20 cellular contexts compared by ENCODE assay signal in the genomic region with DNA sequence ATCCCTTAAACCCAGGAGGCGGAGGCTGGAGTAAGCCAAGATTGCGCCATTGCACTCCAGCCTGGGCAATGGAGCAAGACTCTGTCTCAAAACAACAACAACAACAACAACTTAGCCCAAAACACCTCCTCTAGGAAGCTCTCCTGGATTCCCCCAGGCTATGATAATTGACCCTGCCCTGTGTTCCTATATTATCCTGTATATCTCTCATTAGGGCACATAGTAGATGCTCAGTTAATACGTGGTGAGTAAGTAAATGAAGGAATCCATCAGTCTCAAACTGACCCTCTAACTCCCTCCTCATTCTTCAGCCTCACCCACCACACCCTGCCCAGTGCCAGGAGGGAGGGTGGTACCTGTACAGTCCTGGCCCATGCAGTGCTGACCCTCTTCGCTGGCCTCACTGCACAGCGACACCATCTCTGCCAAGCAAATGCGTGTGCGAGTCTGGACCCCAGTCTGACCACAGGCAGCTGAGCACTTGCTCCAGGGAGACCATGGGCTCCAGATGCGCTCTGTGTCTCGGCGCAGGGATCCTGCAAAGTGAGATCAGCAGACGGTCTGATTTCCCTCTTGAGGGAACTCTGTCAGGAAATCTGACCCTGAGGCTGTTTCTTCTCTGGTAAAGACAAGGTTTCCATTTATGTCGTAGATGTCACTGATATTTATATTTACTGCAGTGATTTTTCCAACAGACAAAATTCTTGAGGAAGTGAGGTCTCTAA. TPM values are rescaled to one million over a fixed set of nuclear protein-coding genes. Genes with fewer than 3 reads are reported as not detected.
DNase-seq lines count a peak whose midpoint lies in the region; ATAC-seq, FAIRE-seq and TF ChIP-seq lines count a peak whose summit lies in the region.
"Had no signal": no experiment of that assay in that cellular context is flagged by ENCODE, and none has a peak within 500 bp of the region (broad histone marks: within the 10 kb centered on the region; RNA-seq: fewer than 3 reads in every experiment).

No MANE protein-coding gene starts in this region.

- no peak overlapping the region for H3K4me3 ChIP-seq in right cardiac atrium (ENCODE audit: low read length)
- no peak overlapping the region for H3K4me3 ChIP-seq in neural progenitor cell
- no peak overlapping the region for H3K4me3 ChIP-seq in PC-3 (ENCODE audit: low read length)
- H3K4me3 ChIP-seq: A549, GM23338 had no signal

- 89% methylated on average over 12 of the region's 12 CpGs for WGBS in right cardiac atrium

- H3K4me1 ChIP-seq in right cardiac atrium (ENCODE audit: control insufficient read depth, insufficient read depth, low read length) (no peaks in the 10 kb centered on the region), neural progenitor cell (peaks cover 19% of the 10 kb centered on the region), PC-3 (ENCODE audit: insufficient read depth, low read length) (no peaks in the 10 kb centered on the region)
- H3K4me1 ChIP-seq: Caco-2 had no signal

- POLR2A ChIA-PET in PC-3 (lab: Charles Lee; ENCODE audit: unreplicated experiment), result no interaction called here

- ATAC-seq in right cardiac atrium, result no peak
- ATAC-seq in PC-3, result no peak
- no peak for ATAC-seq in GM21447 (IDR thresholded peaks at IDR 0.05; ENCODE audit: unreplicated experiment)
- ATAC-seq: A549, GM23338, HCT116 had no signal

- H3F3A ChIP-seq in neural progenitor cell (ENCODE audit: low read depth) (peaks cover 5% of the 10 kb centered on the region), PC-3 (ENCODE audit: low read length, unreplicated experiment) (no peaks in the 10 kb centered on the region)

- H3K27ac Mint-ChIP-seq in neural progenitor cell, result peak overlapping the region; percentile 24
- H3K27ac Mint-ChIP-seq: CD4-positive, alpha-beta T cell; GM23338 had no signal

- intact Hi-C loops in cardiac septum (cut with DNase I) (loop anchor here (10.0 kb wide), 1 partner anchor 180 kb away; no protein-coding TSS in a partner anchor), right cardiac atrium (cut with DNase I) (no loop called here), PC-3 (cut with micrococcal nuclease) (no loop called here)

- H3K79me2 ChIP-seq in neural progenitor cell (ENCODE audit: low read depth) (no peaks in the 10 kb centered on the region), PC-3 (ENCODE audit: low read length) (no peaks in the 10 kb centered on the region)

- no peaks in the 10 kb centered on the region for H3K9me2 ChIP-seq in PC-3 (replicated peaks; ENCODE audit: low read length)

- H3K27me3 ChIP-seq in right cardiac atrium (ENCODE audit: control insufficient read depth, insufficient read depth), result no peaks in the 10 kb centered on the region
- H3K27me3 ChIP-seq in neural progenitor cell, result no peaks in the 10 kb centered on the region
- no peaks in the 10 kb centered on the region for H3K27me3 ChIP-seq in PC-3 (ENCODE audit: low read length)

- H3K36me3 ChIP-seq in neural progenitor cell (no peaks in the 10 kb centered on the region), PC-3 (ENCODE audit: low read depth, low read length) (no peaks in the 10 kb centered on the region)

- H3K27me3 Mint-ChIP-seq in neural progenitor cell (ENCODE audit: insufficient read depth, low read depth), result peaks cover 8% of the 10 kb centered on the region
- H3K27me3 Mint-ChIP-seq: CD4-positive, alpha-beta T cell had no signal

- DNase-seq in cardiac septum (ENCODE audit: low spot score), result peak; percentile 51
- no peak for DNase-seq in right cardiac atrium
- DNase-seq in iPS-NIHi11 (ENCODE audit: low spot score), result peak; percentile 7
- DNase-seq in neural progenitor cell (ENCODE audit: low spot score), result no peak
- DNase-seq in urothelium cell line (ENCODE audit: low spot score), result no peak
- DNase-seq in amygdala (lab: John Stamatoyannopoulos, UW), result no peak
- DNase-seq in PC-3, result no peak
- DNase-seq: AML-193; Caco-2; CD4-positive, alpha-beta T cell; H7 had no signal

- H3K9me3 ChIP-seq in right cardiac atrium (ENCODE audit: control insufficient read depth, low read length) (no peaks in the 10 kb centered on the region), neural progenitor cell (ENCODE audit: low read depth) (no peaks in the 10 kb centered on the region), PC-3 (ENCODE audit: low read length) (no peaks in the 10 kb centered on the region)
- H3K9me3 ChIP-seq: A549, Caco-2 had no signal

- H3K4me2 ChIP-seq in neural progenitor cell (no peak overlapping the region), PC-3 (ENCODE audit: low read length) (no peak overlapping the region)
- H3K4me2 ChIP-seq: A549, GM23338 had no signal

- CTCF ChIA-PET in PC-3 (lab: Charles Lee), result no interaction called here

- no peaks in the 10 kb centered on the region for H3K36me3 Mint-ChIP-seq in neural progenitor cell

- peak; percentile 63 for FAIRE-seq in urothelium cell line (lab: Jason Lieb, UNC)
- FAIRE-seq: A549, D721Med, G401.6, GM12891 had no signal

- H4K20me1 ChIP-seq in neural progenitor cell (ENCODE audit: low read depth) (no peaks in the 10 kb centered on the region), PC-3 (ENCODE audit: low read length) (no peaks in the 10 kb centered on the region)

- no peaks in the 10 kb centered on the region for H3K9me3 Mint-ChIP-seq in neural progenitor cell
- H3K9me3 Mint-ChIP-seq: CD4-positive, alpha-beta T cell; GM23338 had no signal

- no TSS peak for BruUV-seq in PC-3 (replicated peaks; lab: Mats Ljungman, UMichigan)

- H3K27ac ChIP-seq in right cardiac atrium (ENCODE audit: low read length) (no peak overlapping the region), neural progenitor cell (no peak overlapping the region), PC-3 (ENCODE audit: low read length) (no peak overlapping the region)
- H3K27ac ChIP-seq: 22Rv1, A549, C4-2B had no signal

- no peak overlapping the region for H3K4me3 Mint-ChIP-seq in neural progenitor cell
- H3K4me3 Mint-ChIP-seq: CD4-positive, alpha-beta T cell; GM23338 had no signal

- H2AFZ ChIP-seq in neural progenitor cell (replicated peaks), result no peak overlapping the region
- H2AFZ ChIP-seq in PC-3 (ENCODE audit: low read length), result no peak overlapping the region
- H2AFZ ChIP-seq: GM23338 had no signal

- H3K4me1 Mint-ChIP-seq in neural progenitor cell, result peaks cover 28% of the 10 kb centered on the region
- H3K4me1 Mint-ChIP-seq: GM23338 had no signal

- H3K9ac ChIP-seq in neural progenitor cell (no peak overlapping the region), PC-3 (ENCODE audit: low read length) (no peak overlapping the region)

- TF ChIP-seq CTCF in neural progenitor cell (IDR thresholded peaks at IDR 0.05), result no peak
- TF ChIP-seq CTCF in PC-3 (conservative IDR thresholded peaks at IDR 0.05; ENCODE audit: low read depth, low read length), result no peak

RNA-seq across cellular contexts. Expression of gene CILP, which starts 6.2 kb away (rescaled TPM):
- total RNA-seq in cardiac septum, result 24.0 TPM
- 1 to 10 TPM; 2.3 to 9.9 (median 4.1) TPM for total RNA-seq in right cardiac atrium
- 1.3 TPM for polyA plus RNA-seq in right cardiac atrium
- 0.22 TPM in 1 of 2 replicates, not detected in the other for total RNA-seq in neural progenitor cell (ENCODE audit: low replicate concordance)
- not detected in 2 replicates for total RNA-seq in PC-3 (2014; rRNA removed)
- total RNA-seq: Caco-2, H7 had no signal
- polyA plus RNA-seq: GM23338 had no signal

RNA-seq across cellular contexts. Expression of gene CLPX, which starts 20.0 kb away (rescaled TPM):
- total RNA-seq in cardiac septum (55.9 TPM), right cardiac atrium (10 to 100 TPM; 44.7 to 51.2 (median 49.2) TPM), neural progenitor cell (ENCODE audit: low replicate concordance) (31.5 and 72.6 TPM in 2 replicates), PC-3 (2014; rRNA removed) (19.3 and 22.5 TPM in 2 replicates)
- 15.6 TPM for polyA plus RNA-seq in right cardiac atrium

Comparison
In these comparisons a context has a peak if more than half of its experiments do, and no peak if none do; other contexts are left out.
1. DNase-seq: peak in cardiac septum (single experiment) and iPS-NIHi11 (single experiment); none in right cardiac atrium (0 of 3), neural progenitor cell (single experiment), urothelium cell line (single experiment), amygdala (0 of 56) and PC-3 (single experiment).